In genomic region chr17:17682737-17683675, GRCh38 we compare ENCODE assay signal across 7 cellular contexts. TPM values are rescaled to one million over a fixed set of nuclear protein-coding genes. Genes with fewer than 3 reads are reported as not detected.
DNase-seq lines count a peak whose midpoint lies in the region; ATAC-seq and TF ChIP-seq lines count a peak whose summit lies in the region.

No MANE protein-coding gene starts in this region.

- H3K9ac ChIP-seq in neural cell (ENCODE audit: low read length): peak overlapping the region; percentile 100

- no peak for TF ChIP-seq POLR2A in testis (IDR thresholded peaks at IDR 0.05)

- peaks cover 56% of the 10 kb centered on the region for H3K79me2 ChIP-seq in neural cell (replicated peaks; ENCODE audit: insufficient read depth, low read length)

- H3K27me3 ChIP-seq in neural cell (ENCODE audit: insufficient read depth, low read depth, low read length): no peaks in the 10 kb centered on the region
- no peaks in the 10 kb centered on the region for H3K27me3 ChIP-seq in testis

- peak; percentile 35 for ATAC-seq in GM18502 (IDR thresholded peaks at IDR 0.05; ENCODE audit: poor library complexity, unreplicated experiment)
- ATAC-seq in HG03025 (IDR thresholded peaks at IDR 0.05; ENCODE audit: low FRiP score, unreplicated experiment): peak; percentile 6

- peak; percentile 46 for DNase-seq in activated T-helper 2 cell treated with anti-CD3 and anti-CD28 coated beads, Interferon-gamma antibody, Interleukin-2, Interleukin-4, amounts not matched to agents 10 μg/mL and 5 μg/mL and 100 μg/mL, durations not matched to agents 14 hours and 24 hours and 36 hours (ENCODE audit: low spot score)
- DNase-seq in fibroblast of the aortic adventitia (ENCODE audit: low read depth) (peak; percentile 89), testis (peak; percentile 85)

- H3K4me2 ChIP-seq in neural cell (ENCODE audit: low read length): peak overlapping the region; percentile 82

- H3K27ac Mint-ChIP-seq in activated T-helper 2 cell treated with anti-CD3 and anti-CD28 coated beads, Interferon-gamma antibody, Interleukin-2, Interleukin-4, amounts not matched to agents 10 μg/mL and 5 μg/mL and 100 μg/mL, durations not matched to agents 14 hours and 24 hours and 36 hours: peak overlapping the region; percentile 94

- peaks cover 11% of the 10 kb centered on the region for H3K27me3 Mint-ChIP-seq in activated T-helper 2 cell treated with anti-CD3 and anti-CD28 coated beads, Interferon-gamma antibody, Interleukin-2, Interleukin-4, amounts not matched to agents 10 μg/mL and 5 μg/mL and 100 μg/mL, durations not matched to agents 14 hours and 24 hours and 36 hours (ENCODE audit: low read depth)

- TF ChIP-seq EP300 in neural cell (conservative IDR thresholded peaks at IDR 0.05; ENCODE audit: poor library complexity, severe bottlenecking): peak; percentile 48

- peak overlapping the region; percentile 85 for H3K4me3 Mint-ChIP-seq in activated T-helper 2 cell treated with anti-CD3 and anti-CD28 coated beads, Interferon-gamma antibody, Interleukin-2, Interleukin-4, amounts not matched to agents 10 μg/mL and 5 μg/mL and 100 μg/mL, durations not matched to agents 14 hours and 24 hours and 36 hours (ENCODE audit: low read depth)

- H4K20me1 ChIP-seq in neural cell (ENCODE audit: insufficient read depth): no peaks in the 10 kb centered on the region

- intact Hi-C loops in activated T-helper 2 cell treated with anti-CD3 and anti-CD28 coated beads, Interferon-gamma antibody, Interleukin-2, Interleukin-4, amounts not matched to agents 10 μg/mL and 5 μg/mL and 100 μg/mL, durations not matched to agents 14 hours and 24 hours and 36 hours (cut with micrococcal nuclease): loop anchor here (1.0 to 5.0 kb wide), 8 partner anchors 11 to 289 kb away; partner anchors contain the start of genes DRC3 and TOM1L2
- intact Hi-C loops in testis (cut with DNase I; ENCODE audit: low total_unique reads): loop anchor here (5.0 to 10.0 kb wide), 3 partner anchors 129 to 352 kb away; partner anchors contain the start of genes ATPAF2 and GID4

- peaks cover 33% of the 10 kb centered on the region for H3K4me1 ChIP-seq in testis

- H3K4me3 ChIP-seq in fibroblast of the aortic adventitia (ENCODE audit: low read depth, low read length) (peak overlapping the region; percentile 77), neural cell (ENCODE audit: low read length) (peak overlapping the region; percentile 96), testis (peak overlapping the region; percentile 73 to 86)

- no peaks in the 10 kb centered on the region for H3K36me3 ChIP-seq in neural cell (ENCODE audit: insufficient read depth, low read length)
- H3K36me3 ChIP-seq in testis (ENCODE audit: low read depth, missing control alignments): no peaks in the 10 kb centered on the region

- H3K27ac ChIP-seq in neural cell (ENCODE audit: low read length) (peak overlapping the region; percentile 99), testis (peak overlapping the region; percentile 93 to 95)

- H3K9me3 Mint-ChIP-seq in activated T-helper 2 cell treated with anti-CD3 and anti-CD28 coated beads, Interferon-gamma antibody, Interleukin-2, Interleukin-4, amounts not matched to agents 10 μg/mL and 5 μg/mL and 100 μg/mL, durations not matched to agents 14 hours and 24 hours and 36 hours: no peaks in the 10 kb centered on the region

- H2AFZ ChIP-seq in neural cell (ENCODE audit: low read depth, low read length): peak overlapping the region; percentile 87

- H3K9me3 ChIP-seq in neural cell (ENCODE audit: low read length) (no peaks in the 10 kb centered on the region), testis (no peaks in the 10 kb centered on the region)

- no peaks in the 10 kb centered on the region for H3K9me2 ChIP-seq in neural cell (ENCODE audit: insufficient read depth, low read length)

- peak; percentile 39 for TF ChIP-seq RAD21 in neural cell (conservative IDR thresholded peaks at IDR 0.05)

- H3K4me1 Mint-ChIP-seq in activated T-helper 2 cell treated with anti-CD3 and anti-CD28 coated beads, Interferon-gamma antibody, Interleukin-2, Interleukin-4, amounts not matched to agents 10 μg/mL and 5 μg/mL and 100 μg/mL, durations not matched to agents 14 hours and 24 hours and 36 hours (ENCODE audit: low read depth): peaks cover 25% of the 10 kb centered on the region

- peaks cover 19% of the 10 kb centered on the region for H3K36me3 Mint-ChIP-seq in activated T-helper 2 cell treated with anti-CD3 and anti-CD28 coated beads, Interferon-gamma antibody, Interleukin-2, Interleukin-4, amounts not matched to agents 10 μg/mL and 5 μg/mL and 100 μg/mL, durations not matched to agents 14 hours and 24 hours and 36 hours (ENCODE audit: low read depth)

- WGBS in testis, 2 donors: 2% methylated on average over 35 to 56 of the region's 57 CpGs

- no peaks in the 10 kb centered on the region for H3F3A ChIP-seq in neural cell (ENCODE audit: insufficient read depth, low read length, poor library complexity, severe bottlenecking)

- TF ChIP-seq CTCF in fibroblast of the aortic adventitia (IDR thresholded peaks at IDR 0.05; ENCODE audit: insufficient read depth, low read length) (no peak), neural cell (IDR thresholded peaks at IDR 0.05; ENCODE audit: poor library complexity, severe bottlenecking) (no peak), testis (IDR thresholded peaks at IDR 0.05) (no peak)

TF ChIP-seq in PFSK-1, 5 proteins besides CTCF, POLR2A, EP300 and RAD21 (continues in another document):
- no peak for TF ChIP-seq REST (IDR thresholded peaks at IDR 0.05; ENCODE audit: insufficient read depth in 1 of 2, low read depth in 2 of 2, low read length in 2 of 2)
- TF ChIP-seq POLR2AphosphoS5 (IDR thresholded peaks at IDR 0.05; ENCODE audit: low read depth, low read length): peak; percentile 18; the same call in 1 of the 2 replicates
- TF ChIP-seq TAF1 (IDR thresholded peaks at IDR 0.05; ENCODE audit: borderline replicate concordance, insufficient read depth, low read length): peak; percentile 65; the same call in 1 of the 2 replicates

TF ChIP-seq in neural cell, 6 proteins besides CTCF, POLR2A, EP300 and RAD21:
- TF ChIP-seq MXI1 (conservative IDR thresholded peaks at IDR 0.05; ENCODE audit: poor library complexity, severe bottlenecking) (peak; percentile 62), TAF1 (IDR thresholded peaks at IDR 0.05; ENCODE audit: low read depth) (peak; percentile 94), POLR2AphosphoS5 (IDR thresholded peaks at IDR 0.05) (peak; percentile 78), SMC3 (conservative IDR thresholded peaks at IDR 0.05; ENCODE audit: poor library complexity) (no peak), REST (IDR thresholded peaks at IDR 0.05; ENCODE audit: borderline replicate concordance) (peak; percentile 55), EZH2 (IDR thresholded peaks at IDR 0.05; ENCODE audit: borderline replicate concordance, insufficient read depth, low read length, poor library complexity, severe bottlenecking) (no peak)

RNA-seq across cellular contexts. Expression of gene RAI1, which starts 1.7 kb away (rescaled TPM):
- 52.1 TPM for polyA plus RNA-seq in PFSK-1 (2012; ENCODE audit: insufficient read length, low read depth)
- total RNA-seq in activated T-helper 2 cell treated with anti-CD3 and anti-CD28 coated beads, Interferon-gamma antibody, Interleukin-2, Interleukin-4, amounts not matched to agents 10 μg/mL and 5 μg/mL and 100 μg/mL, durations not matched to agents 14 hours and 24 hours and 36 hours: 33.5 and 36.5 TPM in 2 replicates
- total RNA-seq in fibroblast of the aortic adventitia (ENCODE audit: low replicate concordance): 7.5 and 9.1 TPM in 2 replicates
- 16.9 and 21.0 TPM in 2 replicates for polyA plus RNA-seq in neural cell
- 54.1 and 59.6 TPM in 2 replicates for polyA minus RNA-seq in neural cell
- 10 to 100 TPM; 42.8 to 44.5 TPM for total RNA-seq in testis
- polyA plus RNA-seq in testis (ENCODE audit: insufficient read depth, low read depth, low replicate concordance): 17.5 TPM

Comparison
In these comparisons a context has a peak if more than half of its experiments do, and no peak if none do; other contexts are left out.
1. Peak in every context shown above with its lines: DNase-seq, ATAC-seq, H3K4me3 ChIP-seq and H3K27ac ChIP-seq.